Comparison of ENCODE assay signal across 20 cellular contexts in the genomic region with DNA sequence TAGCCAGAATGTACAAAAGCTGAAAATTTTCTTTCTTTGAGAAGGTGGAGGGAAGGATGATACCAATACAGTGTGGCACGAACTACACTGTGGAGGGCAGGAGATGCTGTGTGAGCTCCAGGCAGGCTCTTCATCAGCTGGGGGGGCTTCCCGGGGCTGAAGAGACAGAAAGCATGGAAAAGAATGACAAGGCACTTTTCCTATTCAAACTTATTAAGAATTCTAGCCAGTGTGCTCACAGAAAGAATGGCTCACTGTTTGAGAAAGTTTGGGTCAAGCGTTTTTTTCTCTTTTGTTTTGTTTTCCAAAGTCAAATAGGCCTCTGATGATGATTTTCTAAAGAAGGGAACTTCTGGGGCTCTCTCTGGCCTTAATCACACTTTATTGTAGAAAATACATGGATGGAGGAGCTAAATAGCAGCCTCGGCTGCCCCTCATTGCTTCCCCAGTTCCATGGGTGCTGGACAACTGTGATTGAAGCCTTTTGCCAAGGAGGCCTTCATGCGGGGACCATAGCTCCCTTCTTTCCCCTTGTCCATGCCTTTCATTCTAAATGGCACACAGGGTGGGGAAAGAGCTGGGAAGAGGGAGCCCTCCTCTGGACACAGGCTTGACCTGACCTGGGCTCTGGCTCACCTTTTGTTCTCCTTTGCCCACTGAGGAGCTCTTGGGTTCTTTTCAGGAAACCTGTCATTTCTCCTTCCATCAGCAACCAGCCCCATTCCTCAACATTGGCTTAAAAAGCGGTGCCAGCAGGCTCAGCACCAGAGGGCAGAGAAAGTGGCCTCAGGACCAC.
A peak's percentile ranks its signal among the peaks of the same experiment; 100 is the strongest.
DNase-seq lines count a peak whose midpoint lies in the region; ATAC-seq, FAIRE-seq and TF ChIP-seq lines count a peak whose summit lies in the region.
"Had no signal": no experiment of that assay in that cellular context is flagged by ENCODE, and none has a peak within 500 bp of the region (broad histone marks: within the 10 kb centered on the region; RNA-seq: fewer than 3 reads in every experiment).

No MANE protein-coding gene starts in this region.

- no peak for FAIRE-seq in HepG2 (lab: Jason Lieb, UNC)
- FAIRE-seq: H1 had no signal

- intact Hi-C loops in HepG2 (cut with micrococcal nuclease; ENCODE audit: unreplicated experiment) (no loop called here), right lobe of liver (cut with DNase I) (no loop called here), esophagus muscularis mucosa (cut with DNase I) (no loop called here)

- H3K4me3 Mint-ChIP-seq in nephron progenitor cell, result no peak overlapping the region
- H3K4me3 Mint-ChIP-seq: CD4-positive, alpha-beta memory T cell; IgD-negative memory B cell had no signal

- H3K23ac ChIP-seq in trophoblast cell (ENCODE audit: low read length), result no peak overlapping the region

- no peak overlapping the region for H2BK5ac ChIP-seq in trophoblast cell (ENCODE audit: low read depth, low read length, poor library complexity)

- H3K27me3 Mint-ChIP-seq in nephron progenitor cell (ENCODE audit: low read depth, poor library complexity), result no peaks in the 10 kb centered on the region
- H3K27me3 Mint-ChIP-seq: CD4-positive, alpha-beta memory T cell; IgD-negative memory B cell had no signal

- no peak overlapping the region for H3K14ac ChIP-seq in trophoblast cell (ENCODE audit: low read length)

- TF ChIP-seq RAD21 in HepG2 (CRISPR knock-in tag; IDR thresholded peaks at IDR 0.05), result no peak

- ATAC-seq in HepG2 (peak; percentile 42; the same call in 2 of the 3 replicates), right lobe of liver (no peak)

- no peak overlapping the region for H3K4me3 ChIP-seq in HepG2 (replicated peaks in 1 of 3; ENCODE audit: insufficient read depth in 1 of 3, low read depth in 2 of 3, low read length in 3 of 3)
- no peak overlapping the region for H3K4me3 ChIP-seq in right lobe of liver
- no peak overlapping the region for H3K4me3 ChIP-seq in esophagus muscularis mucosa
- no peak overlapping the region for H3K4me3 ChIP-seq in neuron (ENCODE audit: low read length)
- no peak overlapping the region for H3K4me3 ChIP-seq in tibial nerve
- no peak overlapping the region for H3K4me3 ChIP-seq in SJCRH30
- H3K4me3 ChIP-seq in trophoblast cell (ENCODE audit: low read depth, low read length), result no peak overlapping the region
- H3K4me3 ChIP-seq: MG63, PC-9, SJSA1 had no signal

- TF ChIP-seq POLR2A in HepG2 (IDR thresholded peaks at IDR 0.05; ENCODE audit: insufficient read depth in 1 of 2, low read depth in 2 of 2, low read length in 2 of 2) (no peak), right lobe of liver (IDR thresholded peaks at IDR 0.05) (no peak), esophagus muscularis mucosa (IDR thresholded peaks at IDR 0.05; ENCODE audit: low read depth) (no peak), tibial nerve (IDR thresholded peaks at IDR 0.05) (no peak)

- H3K9ac ChIP-seq in HepG2 (ENCODE audit: insufficient read depth, low read depth, low read length), result no peak overlapping the region
- H3K9ac ChIP-seq in trophoblast cell (ENCODE audit: low read length), result no peak overlapping the region

- H3K9me3 ChIP-seq in HepG2 (ENCODE audit: low read length) (no peaks in the 10 kb centered on the region), right lobe of liver (no peaks in the 10 kb centered on the region), esophagus muscularis mucosa (no peaks in the 10 kb centered on the region), neuron (ENCODE audit: low read length) (no peaks in the 10 kb centered on the region), tibial nerve (no peaks in the 10 kb centered on the region), SJCRH30 (replicated peaks) (0 out of 2 replicates have a peak, but pooled peaks cover 5% of the 10 kb centered on the region), trophoblast cell (ENCODE audit: insufficient read depth, low read depth, low read length) (no peaks in the 10 kb centered on the region)
- H3K9me3 ChIP-seq: MG63, SJSA1 had no signal

- no peak overlapping the region for H2BK12ac ChIP-seq in trophoblast cell (ENCODE audit: low read length)

- 26% methylated on average over 6 of the region's 6 CpGs for WGBS in HepG2 (ENCODE audit: low lambda C conversion rate)
- 64% methylated on average over 5 of the region's 6 CpGs for WGBS in right lobe of liver (ENCODE audit: insufficient coverage, low coverage, low lambda C conversion rate, missing lambda C conversion rate)
- 83% methylated on average over 6 of the region's 6 CpGs for WGBS in esophagus muscularis mucosa
- WGBS in tibial nerve, 2 donors, result 50 to 59% methylated on average over 6 of the region's 6 CpGs
- WGBS in trophoblast cell (ENCODE audit: extremely low coverage, insufficient coverage, insufficient read length), result no CpG with 5 or more reads among the region's 6 CpGs

- POLR2A ChIA-PET in HepG2 (lab: Yijun Ruan, JAX), result no interaction called here

- no peak overlapping the region for H4K12ac ChIP-seq in trophoblast cell (ENCODE audit: low read depth, low read length)

- TF ChIP-seq CTCF in HepG2 (CRISPR knock-in tag; IDR thresholded peaks at IDR 0.05) (no peak), right lobe of liver (IDR thresholded peaks at IDR 0.05) (no peak), esophagus muscularis mucosa (IDR thresholded peaks at IDR 0.05) (no peak), tibial nerve (IDR thresholded peaks at IDR 0.05) (no peak), nephron progenitor cell (IDR thresholded peaks at IDR 0.05) (no peak)

- H3K27me3 ChIP-seq in HepG2 (ENCODE audit: control insufficient read depth in 1 of 2, insufficient read depth in 2 of 2, low read length in 2 of 2), result peaks cover 0 to 11% of the 10 kb centered on the region in 2 experiments; a peak in 2 of 5 replicates
- H3K27me3 ChIP-seq in right lobe of liver, result no peaks in the 10 kb centered on the region
- no peaks in the 10 kb centered on the region for H3K27me3 ChIP-seq in esophagus muscularis mucosa
- H3K27me3 ChIP-seq in neuron (ENCODE audit: insufficient read depth, low read length), result no peaks in the 10 kb centered on the region
- no peaks in the 10 kb centered on the region for H3K27me3 ChIP-seq in tibial nerve
- H3K27me3 ChIP-seq in SJCRH30, result no peaks in the 10 kb centered on the region
- no peaks in the 10 kb centered on the region for H3K27me3 ChIP-seq in trophoblast cell (ENCODE audit: insufficient read depth, low read length)
- H3K27me3 ChIP-seq: MG63, SJSA1 had no signal

- TF ChIP-seq EP300 in HepG2 (IDR thresholded peaks at IDR 0.05; ENCODE audit: low read depth in 2 of 2, low read length in 2 of 2), result no peak
- TF ChIP-seq EP300 in HepG2 (CRISPR knock-in tag; IDR thresholded peaks at IDR 0.05; ENCODE audit: borderline replicate concordance), result no peak
- TF ChIP-seq EP300 in esophagus muscularis mucosa (IDR thresholded peaks at IDR 0.05), result no peak
- TF ChIP-seq EP300 in tibial nerve (IDR thresholded peaks at IDR 0.05), result no peak

- H3K18ac ChIP-seq in trophoblast cell (ENCODE audit: low read length), result no peak overlapping the region

- H3K4me2 ChIP-seq in HepG2 (ENCODE audit: low read depth, low read length), result no peak overlapping the region
- no peak overlapping the region for H3K4me2 ChIP-seq in trophoblast cell (ENCODE audit: low read length)
- H3K4me2 ChIP-seq: PC-9 had no signal

- no peak overlapping the region for H2BK120ac ChIP-seq in trophoblast cell (ENCODE audit: insufficient read depth, low read length, poor library complexity)

- no peak for DNase-seq in HepG2 (ENCODE audit: low spot score)
- DNase-seq in right lobe of liver, result no peak
- peak; percentile 70 for DNase-seq in esophagus muscularis mucosa (ENCODE audit: extremely low spot score)
- no peak for DNase-seq in tibial nerve (ENCODE audit: low spot score in 2 of 2)
- no peak for DNase-seq in nephron progenitor cell
- no peak for DNase-seq in SJCRH30
- DNase-seq in trophoblast cell, result no peak
- DNase-seq: CD4-positive, alpha-beta memory T cell; Kasumi-1; MG63; NCI-H1092 treated with DMSO at 0.1 percent for 48 hours; NCI-H146; NCI-H2029 treated with DMSO at 0.1 percent for 48 hours; NCI-H2171; NCI-H526; PC-9 had no signal

- H3K36me3 ChIP-seq in HepG2 (replicated peaks in 1 of 2; ENCODE audit: control insufficient read depth in 1 of 2, insufficient read depth in 2 of 2, low read length in 2 of 2) (no peaks in the 10 kb centered on the region), right lobe of liver (no peaks in the 10 kb centered on the region), esophagus muscularis mucosa (no peaks in the 10 kb centered on the region), neuron (ENCODE audit: insufficient read depth, low read length) (no peaks in the 10 kb centered on the region), tibial nerve (no peaks in the 10 kb centered on the region), SJCRH30 (no peaks in the 10 kb centered on the region), trophoblast cell (ENCODE audit: control insufficient read depth in 1 of 2, insufficient read depth in 2 of 2, low read length in 2 of 2) (no peaks in the 10 kb centered on the region)
- H3K36me3 ChIP-seq: MG63, SJSA1 had no signal

- H3K79me2 ChIP-seq in HepG2 (ENCODE audit: insufficient read depth, low read length) (no peaks in the 10 kb centered on the region), trophoblast cell (ENCODE audit: control insufficient read depth, insufficient read depth, low read length, poor library complexity) (no peaks in the 10 kb centered on the region)

- in situ Hi-C loops in HepG2 (cut with HindIII; ENCODE audit: extremely low pct_ligation_motif_present, low pct_unique_long_range_greater_than_20kb), result no loop called here

- no peak overlapping the region for H4K91ac ChIP-seq in trophoblast cell (ENCODE audit: low read depth, low read length)

- no peaks in the 10 kb centered on the region for H3K9me3 Mint-ChIP-seq in nephron progenitor cell
- H3K9me3 Mint-ChIP-seq: IgD-negative memory B cell had no signal

- no peak overlapping the region for H3K4ac ChIP-seq in trophoblast cell (ENCODE audit: low read depth, low read length)

- no peak overlapping the region for H2AK5ac ChIP-seq in trophoblast cell (ENCODE audit: low read length)

- H2AFZ ChIP-seq in HepG2 (ENCODE audit: low read length) (no peak overlapping the region), neuron (ENCODE audit: low read depth, low read length) (peak overlapping the region; percentile 13), trophoblast cell (ENCODE audit: insufficient read depth, low read length, poor library complexity) (no peak overlapping the region)
- H2AFZ ChIP-seq: PC-9 had no signal

- H3K4me1 ChIP-seq in HepG2 (ENCODE audit: insufficient read depth, low read length), result no peaks in the 10 kb centered on the region
- H3K4me1 ChIP-seq in right lobe of liver, result no peaks in the 10 kb centered on the region
- H3K4me1 ChIP-seq in esophagus muscularis mucosa, result peaks cover 0 to 11% (median 3%) of the 10 kb centered on the region in 4 donors
- H3K4me1 ChIP-seq in neuron (ENCODE audit: insufficient read depth, low read length), result peaks cover 63% of the 10 kb centered on the region
- H3K4me1 ChIP-seq in tibial nerve, result peaks cover 0 to 48% (median 8%) of the 10 kb centered on the region in 4 donors
- H3K4me1 ChIP-seq in SJCRH30, result peaks cover 29% of the 10 kb centered on the region
- H3K4me1 ChIP-seq in trophoblast cell (ENCODE audit: control insufficient read depth in 1 of 2, insufficient read depth in 2 of 2, low read length in 2 of 2), result no peaks in the 10 kb centered on the region
- H3K4me1 ChIP-seq: SJSA1 had no signal

- CTCF ChIA-PET in HepG2 (lab: Yijun Ruan, JAX; ENCODE audit: low intra/inter-chr PET ratio, low total read pairs), result no interaction called here

- H3K4me1 Mint-ChIP-seq in nephron progenitor cell, result peaks cover 38% of the 10 kb centered on the region
- H3K4me1 Mint-ChIP-seq: CD4-positive, alpha-beta memory T cell; IgD-negative memory B cell had no signal

- no peaks in the 10 kb centered on the region for H4K20me1 ChIP-seq in HepG2 (ENCODE audit: insufficient read depth, low read length)

- H3K36me3 Mint-ChIP-seq in nephron progenitor cell (ENCODE audit: low read depth), result no peaks in the 10 kb centered on the region
- H3K36me3 Mint-ChIP-seq: CD4-positive, alpha-beta memory T cell; IgD-negative memory B cell had no signal

- H3K27ac ChIP-seq in HepG2 (ENCODE audit: extremely low read length, insufficient read depth, low read length) (no peak overlapping the region), right lobe of liver (no peak overlapping the region), esophagus muscularis mucosa (replicated peaks in 1 of 4) (no peak overlapping the region), tibial nerve (peak overlapping the region in 3 of 4 donors; percentile 40 to 59 (median 43)), SJCRH30 (no peak overlapping the region), trophoblast cell (ENCODE audit: low read depth, low read length) (no peak overlapping the region)
- H3K27ac ChIP-seq: PC-9, SJSA1 had no signal

- H3K79me1 ChIP-seq in trophoblast cell (ENCODE audit: low read length), result no peaks in the 10 kb centered on the region

- no peak overlapping the region for H4K8ac ChIP-seq in trophoblast cell (ENCODE audit: low read depth, low read length)

- H3K27ac Mint-ChIP-seq in nephron progenitor cell, result no peak overlapping the region
- H3K27ac Mint-ChIP-seq: CD4-positive, alpha-beta memory T cell; IgD-negative memory B cell had no signal

- no TSS peak for BruUV-seq in HepG2 (replicated peaks; lab: Mats Ljungman, UMichigan)

Comparison
In these comparisons a context has a peak if more than half of its experiments do, and no peak if none do; other contexts are left out.
1. H3K27ac ChIP-seq: peak in tibial nerve (3 of 4); none in HepG2 (single experiment), right lobe of liver (0 of 3), esophagus muscularis mucosa (0 of 4), SJCRH30 (single experiment) and trophoblast cell (single experiment).